Comparison of ENCODE assay signal across 17 cellular contexts in the genomic region with DNA sequence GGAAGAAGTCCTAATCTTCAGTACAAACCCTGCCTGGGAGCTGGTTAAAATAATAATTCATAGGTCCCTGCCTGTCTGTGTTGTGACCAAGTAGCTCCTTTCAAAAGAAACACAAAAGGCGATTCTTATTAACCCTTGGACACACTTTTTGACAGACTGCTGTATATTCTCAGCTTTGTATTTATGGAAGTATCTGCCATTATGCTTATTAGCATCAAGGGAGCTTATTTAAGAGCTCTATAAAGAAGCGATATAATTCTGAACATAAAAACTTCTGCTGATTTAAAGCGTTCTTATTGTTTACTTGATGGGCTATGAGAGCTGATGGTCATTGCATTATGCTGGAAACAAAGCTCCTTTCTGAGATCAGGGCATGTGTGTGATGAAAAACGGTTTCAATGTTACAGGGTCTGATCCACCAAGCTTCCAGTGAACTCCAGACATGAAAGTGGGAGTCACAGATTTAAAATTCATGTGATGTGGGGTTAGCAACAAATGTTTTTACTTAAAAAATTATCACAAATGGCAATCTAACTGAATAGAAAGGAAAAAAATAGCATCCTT.
"Had no signal": no experiment of that assay in that cellular context is flagged by ENCODE, and none has a peak within 500 bp of the region (broad histone marks: within the 10 kb centered on the region; RNA-seq: fewer than 3 reads in every experiment).

No MANE protein-coding gene starts in this region.

- H3K36me3 ChIP-seq: esophagus muscularis mucosa, left lung, sigmoid colon, stomach, thyroid gland had no signal

- DNase-seq: central memory CD4-positive, alpha-beta T cell; effector CD8-positive, alpha-beta T cell; hypothalamus; left lung; mesendoderm; naive thymus-derived CD8-positive, alpha-beta T cell; psoas muscle; right cardiac atrium; sigmoid colon; stimulated activated CD4-positive, alpha-beta T cell treated with anti-CD3 and anti-CD28 coated beads, Interleukin-2, amount 100 ng/mL, for 24 hours; stimulated activated CD4-positive, alpha-beta T cell treated with anti-CD3 and anti-CD28 coated beads, Interleukin-4, amount 100 ng/mL, for 24 hours; stimulated activated naive CD4-positive, alpha-beta T cell treated with Interleukin-2 at 50 U/mL for 16 hours; stomach; thyroid gland; trophoblast cell had no signal

- H3K27ac ChIP-seq: esophagus muscularis mucosa, left lung, parathyroid adenoma, psoas muscle, stomach, thyroid gland had no signal

- H3K4me3 ChIP-seq: esophagus muscularis mucosa, left lung, psoas muscle, stomach, thyroid gland had no signal

- H3K4me1 ChIP-seq: parathyroid adenoma, psoas muscle had no signal

- H2AFZ ChIP-seq: parathyroid adenoma had no signal

- H3K9me3 ChIP-seq: esophagus muscularis mucosa, left lung, psoas muscle, sigmoid colon, stomach, thyroid gland had no signal

- H3K27me3 ChIP-seq: thyroid gland had no signal
